Comparison of ENCODE assay signal across 14 cellular contexts in genomic region chr22:49208768-49209252, GRCh38.
DNase-seq lines count a peak whose midpoint lies in the region; ATAC-seq and TF ChIP-seq lines count a peak whose summit lies in the region.
"Had no signal": no experiment of that assay in that cellular context is flagged by ENCODE, and none has a peak within 500 bp of the region (broad histone marks: within the 10 kb centered on the region; RNA-seq: fewer than 3 reads in every experiment).

No MANE protein-coding gene starts in this region.

- H3K9ac ChIP-seq in SK-N-MC (ENCODE audit: insufficient read length): no peak overlapping the region

- no peaks in the 10 kb centered on the region for H3K9me3 ChIP-seq in SK-N-MC (ENCODE audit: low read depth, low read length)
- H3K9me3 ChIP-seq: pancreas, thoracic aorta had no signal

- no peaks in the 10 kb centered on the region for H3K27me3 Mint-ChIP-seq in activated naive CD4-positive, alpha-beta T cell treated with anti-CD3 and anti-CD28 coated beads, Interleukin-2, amount 10 ng/mL, durations not matched to agents 7 days and 5 days
- peaks cover 9% of the 10 kb centered on the region for H3K27me3 Mint-ChIP-seq in type B pancreatic cell
- H3K27me3 Mint-ChIP-seq in glutamatergic neuron (ENCODE audit: unreplicated experiment): peaks cover 9% of the 10 kb centered on the region
- H3K27me3 Mint-ChIP-seq: dendritic cell treated with granulocyte-macrophage colony-stimulating factor and Interleukin-4, amounts not matched to agents 40 ng/mL and 50 ng/mL, for 4 days had no signal

- peak; percentile 45 for ATAC-seq in left lobe of liver
- ATAC-seq: activated T-cell treated with anti-CD3 and anti-CD28 coated beads, Interleukin-2, amount 50 U/mL, for 4 hours had no signal

- H3K27ac Mint-ChIP-seq in activated naive CD4-positive, alpha-beta T cell treated with anti-CD3 and anti-CD28 coated beads, Interleukin-2, amount 10 ng/mL, durations not matched to agents 7 days and 5 days: no peak overlapping the region
- no peak overlapping the region for H3K27ac Mint-ChIP-seq in type B pancreatic cell
- H3K27ac Mint-ChIP-seq in glutamatergic neuron (ENCODE audit: unreplicated experiment): no peak overlapping the region
- H3K27ac Mint-ChIP-seq: dendritic cell treated with granulocyte-macrophage colony-stimulating factor and Interleukin-4, amounts not matched to agents 40 ng/mL and 50 ng/mL, for 4 days had no signal

- no peak overlapping the region for H3K4me3 Mint-ChIP-seq in activated naive CD4-positive, alpha-beta T cell treated with anti-CD3 and anti-CD28 coated beads, Interleukin-2, amount 10 ng/mL, durations not matched to agents 7 days and 5 days
- H3K4me3 Mint-ChIP-seq in type B pancreatic cell: no peak overlapping the region
- no peak overlapping the region for H3K4me3 Mint-ChIP-seq in glutamatergic neuron (ENCODE audit: unreplicated experiment)
- H3K4me3 Mint-ChIP-seq: activated T-cell treated with anti-CD3 and anti-CD28 coated beads, Interleukin-2, amount 50 U/mL, for 4 hours; dendritic cell treated with granulocyte-macrophage colony-stimulating factor and Interleukin-4, amounts not matched to agents 40 ng/mL and 50 ng/mL, for 4 days had no signal

- H3K27ac ChIP-seq in SK-N-MC: no peak overlapping the region
- H3K27ac ChIP-seq: pancreas, thoracic aorta had no signal

- no peak overlapping the region for H3K4me3 ChIP-seq in SK-N-MC
- H3K4me3 ChIP-seq: pancreas, thoracic aorta had no signal

- no peaks in the 10 kb centered on the region for H3K36me3 Mint-ChIP-seq in activated naive CD4-positive, alpha-beta T cell treated with anti-CD3 and anti-CD28 coated beads, Interleukin-2, amount 10 ng/mL, durations not matched to agents 7 days and 5 days
- H3K36me3 Mint-ChIP-seq in type B pancreatic cell (no peaks in the 10 kb centered on the region), glutamatergic neuron (ENCODE audit: unreplicated experiment) (peaks cover 29% of the 10 kb centered on the region)

- no peaks in the 10 kb centered on the region for H3K4me1 Mint-ChIP-seq in activated naive CD4-positive, alpha-beta T cell treated with anti-CD3 and anti-CD28 coated beads, Interleukin-2, amount 10 ng/mL, durations not matched to agents 7 days and 5 days
- H3K4me1 Mint-ChIP-seq in type B pancreatic cell (ENCODE audit: unreplicated experiment) (no peaks in the 10 kb centered on the region), glutamatergic neuron (ENCODE audit: low read depth, unreplicated experiment) (no peaks in the 10 kb centered on the region)

- no peaks in the 10 kb centered on the region for H3K36me3 ChIP-seq in SK-N-MC (ENCODE audit: insufficient read depth, low read length)
- H3K36me3 ChIP-seq: pancreas, thoracic aorta had no signal

- peak; percentile 35 for DNase-seq in activated naive CD4-positive, alpha-beta T cell treated with anti-CD3 and anti-CD28 coated beads, Interleukin-2, amount 10 ng/mL, durations not matched to agents 7 days and 5 days
- no peak for DNase-seq in activated naive CD4-positive, alpha-beta T cell treated with anti-CD3 and anti-CD28 coated beads, Interleukin-2, amount 50 U/mL, for 16 hours
- peak; percentile 16 for DNase-seq in SK-N-MC (ENCODE audit: low read depth, low spot score)
- peak; percentile 44 for DNase-seq in left lobe of liver (ENCODE audit: low spot score)
- peak; percentile 68 for DNase-seq in type B pancreatic cell (ENCODE audit: extremely low spot score, unreplicated experiment)
- DNase-seq in NCI-H226: no peak
- no peak for DNase-seq in putamen (ENCODE audit: low spot score)
- no peak for DNase-seq in glutamatergic neuron
- DNase-seq: activated T-cell treated with anti-CD3 and anti-CD28 coated beads, Interleukin-2, amount 50 U/mL, for 4 hours; NCI-H2029; NCI-H774 had no signal

- CTCF ChIA-PET in activated naive CD4-positive, alpha-beta T cell treated with anti-CD3 and anti-CD28 coated beads, Interleukin-2, amount 10 ng/mL, durations not matched to agents 7 days and 5 days (lab: Charles Lee): no interaction called here

- no peak for TF ChIP-seq CTCF in type B pancreatic cell (conservative IDR thresholded peaks at IDR 0.05)
- TF ChIP-seq CTCF in glutamatergic neuron (IDR thresholded peaks at IDR 0.05; ENCODE audit: partially characterized antibody, unreplicated experiment): no peak

- no peaks in the 10 kb centered on the region for H3K9me3 Mint-ChIP-seq in activated naive CD4-positive, alpha-beta T cell treated with anti-CD3 and anti-CD28 coated beads, Interleukin-2, amount 10 ng/mL, durations not matched to agents 7 days and 5 days
- H3K9me3 Mint-ChIP-seq in type B pancreatic cell (no peaks in the 10 kb centered on the region), glutamatergic neuron (ENCODE audit: unreplicated experiment) (peaks cover 28% of the 10 kb centered on the region)
- H3K9me3 Mint-ChIP-seq: activated T-cell treated with anti-CD3 and anti-CD28 coated beads, Interleukin-2, amount 50 U/mL, for 4 hours; dendritic cell treated with granulocyte-macrophage colony-stimulating factor and Interleukin-4, amounts not matched to agents 40 ng/mL and 50 ng/mL, for 4 days had no signal

Comparison
In these comparisons a context has a peak if more than half of its experiments do, and no peak if none do; other contexts are left out.
1. DNase-seq: peak in activated naive CD4-positive, alpha-beta T cell treated with anti-CD3 and anti-CD28 coated beads, Interleukin-2, amount 10 ng/mL, durations not matched to agents 7 days and 5 days (single experiment), SK-N-MC (single experiment), left lobe of liver (single experiment) and type B pancreatic cell (single experiment); none in activated naive CD4-positive, alpha-beta T cell treated with anti-CD3 and anti-CD28 coated beads, Interleukin-2, amount 50 U/mL, for 16 hours (single experiment), NCI-H226 (single experiment), putamen (single experiment) and glutamatergic neuron (single experiment).